Comparison of ENCODE assay signal across 15 cellular contexts in the genomic region with DNA sequence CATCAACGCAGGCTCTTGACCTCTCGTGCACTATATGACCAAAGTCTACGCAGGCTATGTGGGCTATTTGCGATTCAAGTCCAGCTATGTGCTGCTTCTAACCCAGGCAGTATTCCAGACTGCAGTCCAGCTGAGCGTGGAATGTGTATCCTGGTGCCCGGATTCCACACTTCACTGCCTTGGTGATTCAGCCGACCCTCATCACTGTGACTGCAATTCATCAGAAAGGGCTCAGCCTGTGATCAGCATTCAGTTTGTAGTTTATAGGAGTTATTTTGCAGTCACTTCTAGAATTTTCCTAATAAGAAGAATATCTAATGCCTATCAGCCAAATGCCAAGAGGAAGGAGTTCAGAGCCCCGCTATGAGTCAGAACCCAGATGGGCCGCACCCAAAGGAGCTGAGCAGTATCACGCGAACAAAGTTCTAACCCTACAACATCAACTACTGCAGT.
DNase-seq lines count a peak whose midpoint lies in the region; ATAC-seq and TF ChIP-seq lines count a peak whose summit lies in the region.
"Had no signal": no experiment of that assay in that cellular context is flagged by ENCODE, and none has a peak within 500 bp of the region (broad histone marks: within the 10 kb centered on the region; RNA-seq: fewer than 3 reads in every experiment).

No MANE protein-coding gene starts in this region.

- CTCF ChIA-PET in activated CD8-positive, alpha-beta T cell treated with anti-CD3 and anti-CD28 coated beads, Interleukin-2, amount 10 ng/mL, durations not matched to agents 7 days and 5 days (lab: Charles Lee) = interaction anchor here (2.5 kb wide), 1 partner anchor 10 kb away, joined by 18 read pairs; no protein-coding TSS in a partner anchor
- CTCF ChIA-PET in activated CD8-positive, alpha-beta T cell treated with anti-CD3 and anti-CD28 coated beads for 36 hours (lab: Charles Lee) = interaction anchor here (3.8 kb wide), 1 partner anchor 10 kb away, joined by 23 read pairs; no protein-coding TSS in a partner anchor

- no peaks in the 10 kb centered on the region for H3K9me3 ChIP-seq in smooth muscle cell (replicated peaks; ENCODE audit: low read depth)
- H3K9me3 ChIP-seq: sigmoid colon had no signal

- H3K27me3 Mint-ChIP-seq in activated CD8-positive, alpha-beta T cell treated with anti-CD3 and anti-CD28 coated beads, Interleukin-2, amount 10 ng/mL, durations not matched to agents 7 days and 5 days (ENCODE audit: low read depth) = no peaks in the 10 kb centered on the region
- peaks cover 5% of the 10 kb centered on the region for H3K27me3 Mint-ChIP-seq in activated CD8-positive, alpha-beta T cell treated with anti-CD3 and anti-CD28 coated beads for 36 hours

- no peaks in the 10 kb centered on the region for H3K4me1 Mint-ChIP-seq in activated CD8-positive, alpha-beta T cell treated with anti-CD3 and anti-CD28 coated beads, Interleukin-2, amount 10 ng/mL, durations not matched to agents 7 days and 5 days (ENCODE audit: low read depth)
- H3K4me1 Mint-ChIP-seq in activated CD8-positive, alpha-beta T cell treated with anti-CD3 and anti-CD28 coated beads for 36 hours (ENCODE audit: low read depth) = no peaks in the 10 kb centered on the region

- intact Hi-C loops in activated CD8-positive, alpha-beta T cell treated with anti-CD3 and anti-CD28 coated beads for 36 hours (cut with micrococcal nuclease) = no loop called here

- no peaks in the 10 kb centered on the region for H3K36me3 ChIP-seq in smooth muscle cell (ENCODE audit: low read depth)
- H3K36me3 ChIP-seq: sigmoid colon had no signal

- no peak for TF ChIP-seq CTCF in activated CD8-positive, alpha-beta T cell treated with anti-CD3 and anti-CD28 coated beads for 36 hours (IDR thresholded peaks at IDR 0.05)
- TF ChIP-seq CTCF in smooth muscle cell (IDR thresholded peaks at IDR 0.05; ENCODE audit: borderline replicate concordance, insufficient read depth, poor library complexity, severe bottlenecking) = no peak

- ATAC-seq in activated CD8-positive, alpha-beta T cell treated with anti-CD3 and anti-CD28 coated beads, Interleukin-2, amount 10 ng/mL, durations not matched to agents 7 days and 5 days = no peak
- ATAC-seq in activated CD8-positive, alpha-beta T cell treated with anti-CD3 and anti-CD28 coated beads for 36 hours = no peak
- ATAC-seq: activated T-cell treated with anti-CD3 and anti-CD28 coated beads, Interleukin-2, amount 50 U/mL, for 4 hours; Right ventricle myocardium inferior had no signal

- H3K4me1 ChIP-seq in smooth muscle cell (ENCODE audit: low read depth) = no peaks in the 10 kb centered on the region

- H3K9me3 Mint-ChIP-seq in activated CD8-positive, alpha-beta T cell treated with anti-CD3 and anti-CD28 coated beads, Interleukin-2, amount 10 ng/mL, durations not matched to agents 7 days and 5 days (ENCODE audit: insufficient read depth) = no peaks in the 10 kb centered on the region
- H3K9me3 Mint-ChIP-seq in activated CD8-positive, alpha-beta T cell treated with anti-CD3 and anti-CD28 coated beads for 36 hours = no peaks in the 10 kb centered on the region
- H3K9me3 Mint-ChIP-seq: activated T-cell treated with anti-CD3 and anti-CD28 coated beads, Interleukin-2, amount 50 U/mL, for 4 hours had no signal

- H3K36me3 Mint-ChIP-seq in activated CD8-positive, alpha-beta T cell treated with anti-CD3 and anti-CD28 coated beads, Interleukin-2, amount 10 ng/mL, durations not matched to agents 7 days and 5 days (ENCODE audit: low read depth) = no peaks in the 10 kb centered on the region
- no peaks in the 10 kb centered on the region for H3K36me3 Mint-ChIP-seq in activated CD8-positive, alpha-beta T cell treated with anti-CD3 and anti-CD28 coated beads for 36 hours (ENCODE audit: low read depth)

- H3K27ac Mint-ChIP-seq in activated CD8-positive, alpha-beta T cell treated with anti-CD3 and anti-CD28 coated beads, Interleukin-2, amount 10 ng/mL, durations not matched to agents 7 days and 5 days = no peak overlapping the region
- H3K27ac Mint-ChIP-seq in activated CD8-positive, alpha-beta T cell treated with anti-CD3 and anti-CD28 coated beads for 36 hours = no peak overlapping the region

- no peak overlapping the region for H3K4me2 ChIP-seq in smooth muscle cell

- H4K20me1 ChIP-seq in smooth muscle cell (ENCODE audit: low read depth) = no peaks in the 10 kb centered on the region

- no peaks in the 10 kb centered on the region for H3K27me3 ChIP-seq in smooth muscle cell (ENCODE audit: low read depth)
- H3K27me3 ChIP-seq: sigmoid colon had no signal

- POLR2A ChIA-PET in activated CD8-positive, alpha-beta T cell treated with anti-CD3 and anti-CD28 coated beads, Interleukin-2, amount 10 ng/mL, durations not matched to agents 7 days and 5 days (lab: Charles Lee) = no interaction called here
- POLR2A ChIA-PET in activated CD8-positive, alpha-beta T cell treated with anti-CD3 and anti-CD28 coated beads for 36 hours (lab: Charles Lee) = no interaction called here

- H3K27ac ChIP-seq in smooth muscle cell (ENCODE audit: low read depth) = peak overlapping the region; percentile 34
- H3K27ac ChIP-seq: 22Rv1, sigmoid colon had no signal

- DNase-seq in activated CD8-positive, alpha-beta T cell treated with anti-CD3 and anti-CD28 coated beads, Interleukin-2, amount 10 ng/mL, durations not matched to agents 7 days and 5 days = peak; percentile 15
- DNase-seq in activated CD8-positive, alpha-beta T cell treated with anti-CD3 and anti-CD28 coated beads for 36 hours = no peak
- DNase-seq in amniotic epithelial cell (ENCODE audit: low read depth) (peak; percentile 74), glomerular visceral epithelial cell (ENCODE audit: extremely low spot score) (peak; percentile 89), smooth muscle cell (lab: John Stamatoyannopoulos, UW; ENCODE audit: unreplicated experiment) (no peak), putamen (ENCODE audit: low spot score) (no peak), occipital lobe (lab: John Stamatoyannopoulos, UW) (no peak), HuH-7 (ENCODE audit: low spot score) (no peak)
- DNase-seq: activated T-cell treated with anti-CD3 and anti-CD28 coated beads, Interleukin-2, amount 50 U/mL, for 4 hours; glutamatergic neuron; GOT3; Karpas-422; sigmoid colon had no signal

- no peak overlapping the region for H3K9ac ChIP-seq in smooth muscle cell (ENCODE audit: low read depth)

- H3F3A ChIP-seq in smooth muscle cell (ENCODE audit: low read depth) = peaks cover 3% of the 10 kb centered on the region

- no peaks in the 10 kb centered on the region for H3K79me2 ChIP-seq in smooth muscle cell (ENCODE audit: low read depth)

- H3K4me3 ChIP-seq in smooth muscle cell = no peak overlapping the region
- H3K4me3 ChIP-seq: sigmoid colon had no signal

- H3K4me3 Mint-ChIP-seq in activated CD8-positive, alpha-beta T cell treated with anti-CD3 and anti-CD28 coated beads, Interleukin-2, amount 10 ng/mL, durations not matched to agents 7 days and 5 days = no peak overlapping the region
- no peak overlapping the region for H3K4me3 Mint-ChIP-seq in activated CD8-positive, alpha-beta T cell treated with anti-CD3 and anti-CD28 coated beads for 36 hours
- H3K4me3 Mint-ChIP-seq: activated T-cell treated with anti-CD3 and anti-CD28 coated beads, Interleukin-2, amount 50 U/mL, for 4 hours had no signal

- 57% methylated on average over 11 of the region's 11 CpGs for WGBS in smooth muscle cell (ENCODE audit: low lambda C conversion rate)

- H2AFZ ChIP-seq in smooth muscle cell (ENCODE audit: low read depth) = no peak overlapping the region

Comparison
In these comparisons a context has a peak if more than half of its experiments do, and no peak if none do; other contexts are left out.
1. DNase-seq: peak in activated CD8-positive, alpha-beta T cell treated with anti-CD3 and anti-CD28 coated beads, Interleukin-2, amount 10 ng/mL, durations not matched to agents 7 days and 5 days (single experiment), amniotic epithelial cell (single experiment) and glomerular visceral epithelial cell (single experiment); none in activated CD8-positive, alpha-beta T cell treated with anti-CD3 and anti-CD28 coated beads for 36 hours (single experiment), smooth muscle cell (single experiment), putamen (single experiment), occipital lobe (single experiment) and HuH-7 (single experiment).